8 cellular contexts compared by ENCODE assay signal in the genomic region with DNA sequence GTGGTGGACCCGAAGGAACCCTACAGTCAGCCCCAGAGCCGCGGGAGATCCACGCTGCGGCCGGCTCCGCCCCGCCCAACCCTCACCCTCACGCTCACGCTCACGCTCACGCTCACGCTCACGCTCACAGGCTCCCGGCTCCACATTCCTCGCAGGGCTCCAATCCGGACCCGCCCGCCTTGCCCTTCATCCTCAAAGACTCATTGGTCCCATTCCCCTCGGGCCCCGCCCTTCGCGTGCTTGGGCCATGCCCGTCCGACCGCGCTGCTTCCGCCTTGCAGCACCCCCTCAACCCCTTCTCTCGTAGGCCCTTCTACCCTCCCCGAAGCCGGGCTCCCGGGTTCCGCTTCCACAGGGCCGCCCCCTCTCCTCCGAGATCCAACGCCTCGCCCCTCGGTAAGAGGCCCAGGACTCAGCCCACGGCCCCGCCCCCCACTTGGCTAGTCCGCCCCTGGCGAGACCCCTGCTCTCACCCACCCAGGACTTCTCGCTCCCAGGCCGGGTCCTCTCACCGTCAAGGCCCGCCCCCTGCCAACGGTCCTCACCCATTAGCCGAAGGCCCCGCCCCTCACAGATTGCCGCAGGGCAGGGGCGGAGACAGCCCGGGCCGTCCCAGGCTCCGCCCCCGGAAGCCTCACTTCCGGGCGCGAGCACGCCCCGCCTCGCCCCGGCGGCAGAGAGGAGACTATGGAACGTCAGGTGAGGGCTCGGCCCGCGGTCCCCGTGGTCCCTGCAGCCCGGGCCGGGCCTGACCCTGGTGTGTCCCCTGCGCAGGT. TPM values are rescaled to one million over a fixed set of nuclear protein-coding genes. Genes with fewer than 3 reads are reported as not detected.
A peak's percentile ranks its signal among the peaks of the same experiment; 100 is the strongest.
DNase-seq lines count a peak whose midpoint lies in the region; ATAC-seq and TF ChIP-seq lines count a peak whose summit lies in the region.

TSS of gene APEH (plus strand) at position 637 of the 776 bp plus-strand sequence. CDS start at position 688, 51 bp downstream.

- H3K27me3 Mint-ChIP-seq in GM23338 (ENCODE audit: insufficient read depth, low read depth, poor library complexity), result peaks cover 11% of the 10 kb centered on the region
- no peaks in the 10 kb centered on the region for H3K27me3 Mint-ChIP-seq in activated T-helper 1 cell treated with anti-CD3 and anti-CD28 coated beads, Interleukin-12 subunit alpha, Interleukin-12 subunit beta, Interleukin-2, Interleukin-4 antibody, amounts not matched to agents 30 ng/mL and 10 ng/mL and 1 ng/mL, durations not matched to agents 14 hours and 24 hours and 36 hours (ENCODE audit: insufficient read depth)

- peak within 1 kb of the TSS; percentile 92 for H3K4me3 Mint-ChIP-seq in GM23338
- H3K4me3 Mint-ChIP-seq in activated T-helper 1 cell treated with anti-CD3 and anti-CD28 coated beads, Interleukin-12 subunit alpha, Interleukin-12 subunit beta, Interleukin-2, Interleukin-4 antibody, amounts not matched to agents 30 ng/mL and 10 ng/mL and 1 ng/mL, durations not matched to agents 14 hours and 24 hours and 36 hours, result peak within 1 kb of the TSS; percentile 87

- intact Hi-C loops in activated T-helper 1 cell treated with anti-CD3 and anti-CD28 coated beads, Interleukin-12 subunit alpha, Interleukin-12 subunit beta, Interleukin-2, Interleukin-4 antibody, amounts not matched to agents 30 ng/mL and 10 ng/mL and 1 ng/mL, durations not matched to agents 14 hours and 24 hours and 36 hours (cut with micrococcal nuclease), result loop anchor here (1.0 to 5.0 kb wide), 12 partner anchors 15 to 1117 kb away; partner anchors contain the start of genes AMIGO3, BSN, DAG1 and GMPPB

- H3K4me1 Mint-ChIP-seq in GM23338, result peaks cover 23% of the 10 kb centered on the region
- peaks cover 19% of the 10 kb centered on the region for H3K4me1 Mint-ChIP-seq in activated T-helper 1 cell treated with anti-CD3 and anti-CD28 coated beads, Interleukin-12 subunit alpha, Interleukin-12 subunit beta, Interleukin-2, Interleukin-4 antibody, amounts not matched to agents 30 ng/mL and 10 ng/mL and 1 ng/mL, durations not matched to agents 14 hours and 24 hours and 36 hours (ENCODE audit: low read depth)

- H3K36me3 ChIP-seq in GM23338 (ENCODE audit: insufficient read depth) (peaks cover 9% of the 10 kb centered on the region; the same call in 1 of the 2 replicates), thymus (ENCODE audit: control insufficient read depth, insufficient read depth) (peaks cover 29% of the 10 kb centered on the region)

- TF ChIP-seq CTCF in GM23338 (conservative IDR thresholded peaks at IDR 0.05; ENCODE audit: low read depth in 2 of 2) (no peak), omental fat pad (IDR thresholded peaks at IDR 0.05) (no peak)

- H3F3A ChIP-seq in GM23338 (replicated peaks; ENCODE audit: low read depth), result no peaks in the 10 kb centered on the region

- H3K9me3 Mint-ChIP-seq in GM23338, result no peaks in the 10 kb centered on the region
- H3K9me3 Mint-ChIP-seq in activated T-helper 1 cell treated with anti-CD3 and anti-CD28 coated beads, Interleukin-12 subunit alpha, Interleukin-12 subunit beta, Interleukin-2, Interleukin-4 antibody, amounts not matched to agents 30 ng/mL and 10 ng/mL and 1 ng/mL, durations not matched to agents 14 hours and 24 hours and 36 hours, result no peaks in the 10 kb centered on the region

- no peaks in the 10 kb centered on the region for H3K9me3 ChIP-seq in thymus (ENCODE audit: control insufficient read depth)

- H2AFZ ChIP-seq in GM23338, result peak within 1 kb of the TSS; percentile 83

- H3K9me2 ChIP-seq in GM23338 (ENCODE audit: insufficient read depth), result no peaks in the 10 kb centered on the region

- peak within 1 kb of the TSS; percentile 94 for H3K4me2 ChIP-seq in GM23338

- peak within 1 kb of the TSS; percentile 89 for H3K4me3 ChIP-seq in GM23338
- peak within 1 kb of the TSS; percentile 66 for H3K4me3 ChIP-seq in thymus (ENCODE audit: low read length)

- H3K79me2 ChIP-seq in GM23338 (replicated peaks; ENCODE audit: insufficient read depth), result peaks cover 11% of the 10 kb centered on the region

- H3K4me1 ChIP-seq in GM23338 (ENCODE audit: insufficient read depth) (peaks cover 15% of the 10 kb centered on the region), thymus (ENCODE audit: control insufficient read depth, insufficient read depth, low read length) (peaks cover 6% of the 10 kb centered on the region)

- DNase-seq in Daoy (ENCODE audit: low read depth) (peak; percentile 98), GM23338 (ENCODE audit: low spot score) (peak; percentile 100), M059J (ENCODE audit: low read depth) (peak; percentile 97), foreskin melanocyte (peak; percentile 97), omental fat pad (ENCODE audit: low spot score) (peak; percentile 85), NCI-H2081 (lab: John Stamatoyannopoulos, UW) (no peak)
- peak; percentile 96 for DNase-seq in activated T-helper 1 cell treated with anti-CD3 and anti-CD28 coated beads, Interleukin-12 subunit alpha, Interleukin-12 subunit beta, Interleukin-2, Interleukin-4 antibody, amounts not matched to agents 30 ng/mL and 10 ng/mL and 1 ng/mL, durations not matched to agents 14 hours and 24 hours and 36 hours (ENCODE audit: low spot score)

- H3K36me3 Mint-ChIP-seq in GM23338 (ENCODE audit: low read depth), result peaks cover 33% of the 10 kb centered on the region
- peaks cover 17% of the 10 kb centered on the region for H3K36me3 Mint-ChIP-seq in activated T-helper 1 cell treated with anti-CD3 and anti-CD28 coated beads, Interleukin-12 subunit alpha, Interleukin-12 subunit beta, Interleukin-2, Interleukin-4 antibody, amounts not matched to agents 30 ng/mL and 10 ng/mL and 1 ng/mL, durations not matched to agents 14 hours and 24 hours and 36 hours (ENCODE audit: low read depth)

- H3K27ac ChIP-seq in GM23338 (ENCODE audit: low read depth) (peak within 1 kb of the TSS; percentile 99), thymus (ENCODE audit: low read depth) (peak within 1 kb of the TSS; percentile 93)

- H4K20me1 ChIP-seq in GM23338 (replicated peaks; ENCODE audit: insufficient read depth), result peaks cover 16% of the 10 kb centered on the region; the same call in 1 of the 2 replicates

- H3K27me3 ChIP-seq in GM23338 (ENCODE audit: insufficient read depth), result no peaks in the 10 kb centered on the region
- no peaks in the 10 kb centered on the region for H3K27me3 ChIP-seq in thymus (ENCODE audit: control insufficient read depth, insufficient read depth)

- peak; percentile 87 for ATAC-seq in GM23338
- ATAC-seq in omental fat pad (ENCODE audit: low FRiP score), result peak; percentile 92

- H3K27ac Mint-ChIP-seq in GM23338, result peak within 1 kb of the TSS; percentile 97
- H3K27ac Mint-ChIP-seq in activated T-helper 1 cell treated with anti-CD3 and anti-CD28 coated beads, Interleukin-12 subunit alpha, Interleukin-12 subunit beta, Interleukin-2, Interleukin-4 antibody, amounts not matched to agents 30 ng/mL and 10 ng/mL and 1 ng/mL, durations not matched to agents 14 hours and 24 hours and 36 hours, result peak within 1 kb of the TSS; percentile 96

- under 1% methylated on average over 71 of the region's 71 CpGs for WGBS in thymus

TF ChIP-seq in GM23338, 12 proteins besides CTCF, POLR2A, EP300 and RAD21 (continues in another document):
- TF ChIP-seq POLR2AphosphoS5 (IDR thresholded peaks at IDR 0.05; ENCODE audit: low read depth), result peak; percentile 89
- TF ChIP-seq ZNF331 (CRISPR knock-in tag; IDR thresholded peaks at IDR 0.05; ENCODE audit: low read depth), result no peak
- no peak for TF ChIP-seq EZH2phosphoT487 (IDR thresholded peaks at IDR 0.05; ENCODE audit: unreplicated experiment)
- TF ChIP-seq CREB1 (CRISPR knock-in tag; IDR thresholded peaks at IDR 0.05; ENCODE audit: low read depth), result peak; percentile 59

RNA-seq across cellular contexts. Expression of gene APEH, which starts in this region (rescaled TPM):
- 59.1 and 64.5 TPM in 2 replicates for total RNA-seq in Daoy (2014; rRNA removed; shearing (Covaris generic))
- total RNA-seq in GM23338 (2014; rRNA removed; shearing (Covaris generic)), result 202 and 264 TPM in 2 replicates
- polyA plus RNA-seq in GM23338 (2016; fragmentation: Nextera tagmentation; extraction: Ambion mirVana) (170 and 178 TPM in 2 replicates), thymus (45.8 TPM)
- 60.4 and 88.6 TPM in 2 replicates for total RNA-seq in M059J (2014; rRNA removed; shearing (Covaris generic))
- total RNA-seq in activated T-helper 1 cell treated with anti-CD3 and anti-CD28 coated beads, Interleukin-12 subunit alpha, Interleukin-12 subunit beta, Interleukin-2, Interleukin-4 antibody, amounts not matched to agents 30 ng/mL and 10 ng/mL and 1 ng/mL, durations not matched to agents 14 hours and 24 hours and 36 hours, result 113 and 115 TPM in 2 replicates
- 10 to 100 TPM; 46.7 to 60.8 (median 55.0) TPM for total RNA-seq in omental fat pad

Comparison
In these comparisons a context has a peak if more than half of its experiments do, and no peak if none do; other contexts are left out.
1. DNase-seq: peak in Daoy (single experiment), GM23338 (single experiment), M059J (single experiment), activated T-helper 1 cell treated with anti-CD3 and anti-CD28 coated beads, Interleukin-12 subunit alpha, Interleukin-12 subunit beta, Interleukin-2, Interleukin-4 antibody, amounts not matched to agents 30 ng/mL and 10 ng/mL and 1 ng/mL, durations not matched to agents 14 hours and 24 hours and 36 hours (single experiment), foreskin melanocyte (single experiment) and omental fat pad (single experiment); none in NCI-H2081 (0 of 2).